Comparison of ENCODE assay signal across 29 cellular contexts in the genomic region with DNA sequence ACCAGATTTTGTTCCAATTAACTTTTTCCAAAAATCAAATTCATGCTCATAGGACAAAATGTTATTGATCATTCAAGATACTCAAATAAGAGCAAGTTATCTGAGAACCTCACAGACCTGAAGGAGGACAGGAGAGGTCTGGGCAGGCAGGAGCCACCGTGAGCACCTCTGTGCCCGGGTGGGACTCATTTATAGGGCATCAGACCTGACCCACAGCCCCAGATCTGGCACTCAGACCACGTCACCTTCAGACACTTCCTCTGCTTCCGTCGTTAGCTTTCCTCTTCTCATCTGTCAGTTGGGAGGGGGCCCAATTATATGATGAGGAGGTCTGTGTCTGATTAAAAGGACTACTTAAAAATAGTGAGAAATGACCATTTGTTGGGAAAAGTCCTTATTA.
"Had no signal": no experiment of that assay in that cellular context is flagged by ENCODE, and none has a peak within 500 bp of the region (broad histone marks: within the 10 kb centered on the region; RNA-seq: fewer than 3 reads in every experiment).

No MANE protein-coding gene starts in this region.

- H3K27me3 ChIP-seq: ascending aorta, dorsolateral prefrontal cortex, gastrocnemius medialis, right atrium auricular region, testis, transverse colon had no signal

- FAIRE-seq: islet of Langerhans, urothelium cell line had no signal

- H3K9me3 ChIP-seq: gastrocnemius medialis, right atrium auricular region, testis, transverse colon had no signal

- H3K27ac Mint-ChIP-seq: activated naive CD4-positive, alpha-beta T cell treated with anti-CD3 and anti-CD28 coated beads, Interleukin-2, amount 10 ng/mL, durations not matched to agents 7 days and 5 days; activated T-cell treated with anti-CD3 and anti-CD28 coated beads, Interleukin-2, amount 50 U/mL, for 72 hours; brain; mesothelial cell of epicardium; nephron progenitor cell; T-cell; T-helper 2 cell treated with Interferon-gamma antibody and Interleukin-4, amounts not matched to agents 5 μg/mL and 100 μg/mL, for 36 hours had no signal

- H3K36me3 ChIP-seq: gastrocnemius medialis had no signal

- H3K9me3 Mint-ChIP-seq: activated naive CD4-positive, alpha-beta T cell treated with anti-CD3 and anti-CD28 coated beads, Interleukin-2, amount 10 ng/mL, durations not matched to agents 7 days and 5 days; activated naive CD8-positive, alpha-beta T cell treated with anti-CD3 and anti-CD28 coated beads, Interleukin-2, amount 10 ng/mL, durations not matched to agents 7 days and 5 days; activated T-cell treated with anti-CD3 and anti-CD28 coated beads, Interleukin-2, amount 50 U/mL, for 72 hours; mesothelial cell of epicardium; T-cell; T-helper 2 cell treated with Interferon-gamma antibody and Interleukin-4, amounts not matched to agents 5 μg/mL and 100 μg/mL, for 36 hours had no signal

- H3K4me1 Mint-ChIP-seq: activated naive CD4-positive, alpha-beta T cell treated with anti-CD3 and anti-CD28 coated beads, Interleukin-2, amount 10 ng/mL, durations not matched to agents 7 days and 5 days; mesothelial cell of epicardium; naive B cell had no signal

- DNase-seq: activated CD4-positive, alpha-beta T cell treated with anti-CD3 and anti-CD28 coated beads for 4 hours; activated CD4-positive, alpha-beta T cell treated with anti-CD3 and anti-CD28 coated beads, Interleukin-2, amount 50 U/mL, for 4 hours; activated naive CD4-positive, alpha-beta T cell treated with anti-CD3 and anti-CD28 coated beads, Interleukin-2, amount 10 ng/mL, durations not matched to agents 7 days and 5 days; activated naive CD8-positive, alpha-beta T cell treated with anti-CD3 and anti-CD28 coated beads, Interleukin-2, amount 10 ng/mL, durations not matched to agents 7 days and 5 days; activated T-cell treated with anti-CD3 and anti-CD28 coated beads, Interleukin-2, amount 50 U/mL, for 72 hours; dorsolateral prefrontal cortex; effector memory CD4-positive, alpha-beta T cell; erythroblast; gastrocnemius medialis; glutamatergic neuron; left ventricle myocardium superior; naive B cell; nephron progenitor cell; stimulated activated CD4-positive, alpha-beta T cell treated with anti-CD3 and anti-CD28 coated beads, Interleukin-1b, Interleukin-23, amount 100 ng/mL, for 48 hours; stimulated activated CD4-positive, alpha-beta T cell treated with anti-CD3 and anti-CD28 coated beads, Interleukin-4, amount 100 ng/mL, for 4 hours; stimulated activated CD8-positive, alpha-beta memory T cell treated with anti-CD3 and anti-CD28 coated beads, Interleukin-4, amount 100 ng/mL, for 48 hours; stimulated activated naive CD4-positive, alpha-beta T cell; T-cell; testis; transverse colon had no signal

- H3K27me3 Mint-ChIP-seq: activated naive CD4-positive, alpha-beta T cell treated with anti-CD3 and anti-CD28 coated beads, Interleukin-2, amount 10 ng/mL, durations not matched to agents 7 days and 5 days; activated naive CD8-positive, alpha-beta T cell treated with anti-CD3 and anti-CD28 coated beads, Interleukin-2, amount 10 ng/mL, durations not matched to agents 7 days and 5 days; naive B cell; T-cell had no signal

- H3K4me3 ChIP-seq: ascending aorta, coronary artery, dorsolateral prefrontal cortex, gastrocnemius medialis, right atrium auricular region, smooth muscle cell, testis, transverse colon had no signal

- H3K4me3 Mint-ChIP-seq: activated naive CD4-positive, alpha-beta T cell treated with anti-CD3 and anti-CD28 coated beads, Interleukin-2, amount 10 ng/mL, durations not matched to agents 7 days and 5 days; activated naive CD8-positive, alpha-beta T cell treated with anti-CD3 and anti-CD28 coated beads, Interleukin-2, amount 10 ng/mL, durations not matched to agents 7 days and 5 days; activated T-cell treated with anti-CD3 and anti-CD28 coated beads, Interleukin-2, amount 50 U/mL, for 72 hours; brain; mesothelial cell of epicardium; naive B cell; nephron progenitor cell; T-cell; T-helper 2 cell treated with Interferon-gamma antibody and Interleukin-4, amounts not matched to agents 5 μg/mL and 100 μg/mL, for 36 hours had no signal

- ATAC-seq: activated T-cell treated with anti-CD3 and anti-CD28 coated beads, Interleukin-2, amount 50 U/mL, for 72 hours; gastrocnemius medialis; left ventricle myocardium superior; T-cell had no signal

- H3K4me1 ChIP-seq: ascending aorta, gastrocnemius medialis, right atrium auricular region, testis, transverse colon had no signal

- H3K27ac ChIP-seq: ascending aorta, coronary artery, dorsolateral prefrontal cortex, gastrocnemius medialis, right atrium auricular region, testis, transverse colon had no signal
